ENCODE assay signal across 1 cellular context in the genomic region with DNA sequence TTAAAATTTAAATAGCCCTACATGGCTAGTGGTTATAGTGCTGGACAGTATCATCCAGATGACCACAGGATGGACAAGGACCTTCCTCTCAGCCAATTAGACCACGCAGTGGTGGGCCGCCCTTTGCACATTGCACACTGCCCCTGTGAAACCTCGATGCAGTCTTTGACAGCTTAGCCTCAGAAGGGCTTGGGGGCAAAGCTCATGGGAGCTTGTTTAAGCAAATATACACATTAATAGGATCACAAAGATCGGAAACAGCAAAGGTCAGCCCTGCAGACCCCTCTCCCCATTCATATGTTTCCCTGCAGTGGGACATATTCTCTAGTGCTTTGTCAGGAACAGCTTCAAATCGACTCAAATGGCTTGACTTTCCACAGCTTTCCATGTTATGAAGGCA.
TF ChIP-seq lines count a peak whose summit lies in the region.

No MANE protein-coding gene starts in this region.

TF ChIP-seq in HepG2, 621 proteins besides CTCF, POLR2A, EP300 and RAD21 (continued from another document):
- TF ChIP-seq ZBTB4 (CRISPR knock-in tag; IDR thresholded peaks at IDR 0.05; ENCODE audit: borderline replicate concordance) (no peak), NCOR1 (IDR thresholded peaks at IDR 0.05; ENCODE audit: borderline replicate concordance, low read length) (peak; percentile 76), ZNF205 (CRISPR knock-in tag; IDR thresholded peaks at IDR 0.05) (no peak), ATF7-NPFF (CRISPR knock-in tag; IDR thresholded peaks at IDR 0.05; ENCODE audit: low read depth) (no peak), ZNF34 (CRISPR knock-in tag; IDR thresholded peaks at IDR 0.05; ENCODE audit: borderline replicate concordance) (no peak), ETV6 (CRISPR knock-in tag; conservative IDR thresholded peaks at IDR 0.05) (no peak), ZNF136 (CRISPR knock-in tag; IDR thresholded peaks at IDR 0.05; ENCODE audit: low read depth) (no peak), MATR3 (CRISPR knock-in tag; IDR thresholded peaks at IDR 0.05) (no peak), HNF1A (IDR thresholded peaks at IDR 0.05; ENCODE audit: low read depth) (no peak), HNF1A (CRISPR knock-in tag; IDR thresholded peaks at IDR 0.05; ENCODE audit: borderline replicate concordance) (no peak), RFX1 (IDR thresholded peaks at IDR 0.05) (no peak), SETDB1 (CRISPR knock-in tag; IDR thresholded peaks at IDR 0.05; ENCODE audit: borderline replicate concordance) (no peak), ZNF234 (CRISPR knock-in tag; conservative IDR thresholded peaks at IDR 0.05) (no peak), CEBPG (CRISPR knock-in tag; IDR thresholded peaks at IDR 0.05) (no peak), MYC (CRISPR knock-in tag; IDR thresholded peaks at IDR 0.05; ENCODE audit: borderline replicate concordance) (no peak), ZNF660 (CRISPR knock-in tag; IDR thresholded peaks at IDR 0.05; ENCODE audit: borderline replicate concordance, low read depth) (no peak), FOXO1 (CRISPR knock-in tag; IDR thresholded peaks at IDR 0.05) (peak; percentile 27; the same call in 1 of the 2 replicates), ETV5 (CRISPR knock-in tag; IDR thresholded peaks at IDR 0.05; ENCODE audit: borderline replicate concordance) (no peak), ARNT (IDR thresholded peaks at IDR 0.05) (no peak), ZNF850 (CRISPR knock-in tag; conservative IDR thresholded peaks at IDR 0.05) (no peak), ZNF839 (CRISPR knock-in tag; IDR thresholded peaks at IDR 0.05; ENCODE audit: borderline replicate concordance) (no peak), ETS1 (CRISPR knock-in tag; IDR thresholded peaks at IDR 0.05) (no peak), RNF2 (conservative IDR thresholded peaks at IDR 0.05; ENCODE audit: low read depth) (no peak), FLYWCH1 (CRISPR knock-in tag; IDR thresholded peaks at IDR 0.05) (no peak), ZNF549 (CRISPR knock-in tag; IDR thresholded peaks at IDR 0.05) (no peak), SALL2 (CRISPR knock-in tag; IDR thresholded peaks at IDR 0.05) (no peak), RELA (CRISPR knock-in tag; IDR thresholded peaks at IDR 0.05) (no peak), XRCC5 (optimal IDR thresholded peaks at IDR 0.05; ENCODE audit: low read length) (no peak), ZBTB3 (CRISPR knock-in tag; IDR thresholded peaks at IDR 0.05; ENCODE audit: borderline replicate concordance, low read depth) (no peak), ZMYM4 (CRISPR knock-in tag; IDR thresholded peaks at IDR 0.05) (peak; percentile 91), FOXC1 (CRISPR knock-in tag; IDR thresholded peaks at IDR 0.05; ENCODE audit: borderline replicate concordance) (no peak), MIXL1 (CRISPR knock-in tag; IDR thresholded peaks at IDR 0.05) (peak; percentile 89), HNF4G (IDR thresholded peaks at IDR 0.05; ENCODE audit: borderline replicate concordance, low read depth, low read length) (peak; percentile 89), HNF4G (CRISPR knock-in tag; IDR thresholded peaks at IDR 0.05; ENCODE audit: borderline replicate concordance, low read depth) (0 out of 2 replicates have a peak, but pooled peaks have one; percentile 51)
- TF ChIP-seq, protein P1, sequence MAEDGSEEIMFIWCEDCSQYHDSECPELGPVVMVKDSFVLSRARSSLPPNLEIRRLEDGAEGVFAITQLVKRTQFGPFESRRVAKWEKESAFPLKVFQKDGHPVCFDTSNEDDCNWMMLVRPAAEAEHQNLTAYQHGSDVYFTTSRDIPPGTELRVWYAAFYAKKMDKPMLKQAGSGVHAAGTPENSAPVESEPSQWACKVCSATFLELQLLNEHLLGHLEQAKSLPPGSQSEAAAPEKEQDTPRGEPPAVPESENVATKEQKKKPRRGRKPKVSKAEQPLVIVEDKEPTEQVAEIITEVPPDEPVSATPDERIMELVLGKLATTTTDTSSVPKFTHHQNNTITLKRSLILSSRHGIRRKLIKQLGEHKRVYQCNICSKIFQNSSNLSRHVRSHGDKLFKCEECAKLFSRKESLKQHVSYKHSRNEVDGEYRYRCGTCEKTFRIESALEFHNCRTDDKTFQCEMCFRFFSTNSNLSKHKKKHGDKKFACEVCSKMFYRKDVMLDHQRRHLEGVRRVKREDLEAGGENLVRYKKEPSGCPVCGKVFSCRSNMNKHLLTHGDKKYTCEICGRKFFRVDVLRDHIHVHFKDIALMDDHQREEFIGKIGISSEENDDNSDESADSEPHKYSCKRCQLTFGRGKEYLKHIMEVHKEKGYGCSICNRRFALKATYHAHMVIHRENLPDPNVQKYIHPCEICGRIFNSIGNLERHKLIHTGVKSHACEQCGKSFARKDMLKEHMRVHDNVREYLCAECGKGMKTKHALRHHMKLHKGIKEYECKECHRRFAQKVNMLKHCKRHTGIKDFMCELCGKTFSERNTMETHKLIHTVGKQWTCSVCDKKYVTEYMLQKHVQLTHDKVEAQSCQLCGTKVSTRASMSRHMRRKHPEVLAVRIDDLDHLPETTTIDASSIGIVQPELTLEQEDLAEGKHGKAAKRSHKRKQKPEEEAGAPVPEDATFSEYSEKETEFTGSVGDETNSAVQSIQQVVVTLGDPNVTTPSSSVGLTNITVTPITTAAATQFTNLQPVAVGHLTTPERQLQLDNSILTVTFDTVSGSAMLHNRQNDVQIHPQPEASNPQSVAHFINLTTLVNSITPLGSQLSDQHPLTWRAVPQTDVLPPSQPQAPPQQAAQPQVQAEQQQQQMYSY (CRISPR knock-in tag; IDR thresholded peaks at IDR 0.05): no peak
- TF ChIP-seq, protein P2, sequence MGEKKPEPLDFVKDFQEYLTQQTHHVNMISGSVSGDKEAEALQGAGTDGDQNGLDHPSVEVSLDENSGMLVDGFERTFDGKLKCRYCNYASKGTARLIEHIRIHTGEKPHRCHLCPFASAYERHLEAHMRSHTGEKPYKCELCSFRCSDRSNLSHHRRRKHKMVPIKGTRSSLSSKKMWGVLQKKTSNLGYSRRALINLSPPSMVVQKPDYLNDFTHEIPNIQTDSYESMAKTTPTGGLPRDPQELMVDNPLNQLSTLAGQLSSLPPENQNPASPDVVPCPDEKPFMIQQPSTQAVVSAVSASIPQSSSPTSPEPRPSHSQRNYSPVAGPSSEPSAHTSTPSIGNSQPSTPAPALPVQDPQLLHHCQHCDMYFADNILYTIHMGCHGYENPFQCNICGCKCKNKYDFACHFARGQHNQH (CRISPR knock-in tag; IDR thresholded peaks at IDR 0.05): no peak
- TF ChIP-seq, protein P3, sequence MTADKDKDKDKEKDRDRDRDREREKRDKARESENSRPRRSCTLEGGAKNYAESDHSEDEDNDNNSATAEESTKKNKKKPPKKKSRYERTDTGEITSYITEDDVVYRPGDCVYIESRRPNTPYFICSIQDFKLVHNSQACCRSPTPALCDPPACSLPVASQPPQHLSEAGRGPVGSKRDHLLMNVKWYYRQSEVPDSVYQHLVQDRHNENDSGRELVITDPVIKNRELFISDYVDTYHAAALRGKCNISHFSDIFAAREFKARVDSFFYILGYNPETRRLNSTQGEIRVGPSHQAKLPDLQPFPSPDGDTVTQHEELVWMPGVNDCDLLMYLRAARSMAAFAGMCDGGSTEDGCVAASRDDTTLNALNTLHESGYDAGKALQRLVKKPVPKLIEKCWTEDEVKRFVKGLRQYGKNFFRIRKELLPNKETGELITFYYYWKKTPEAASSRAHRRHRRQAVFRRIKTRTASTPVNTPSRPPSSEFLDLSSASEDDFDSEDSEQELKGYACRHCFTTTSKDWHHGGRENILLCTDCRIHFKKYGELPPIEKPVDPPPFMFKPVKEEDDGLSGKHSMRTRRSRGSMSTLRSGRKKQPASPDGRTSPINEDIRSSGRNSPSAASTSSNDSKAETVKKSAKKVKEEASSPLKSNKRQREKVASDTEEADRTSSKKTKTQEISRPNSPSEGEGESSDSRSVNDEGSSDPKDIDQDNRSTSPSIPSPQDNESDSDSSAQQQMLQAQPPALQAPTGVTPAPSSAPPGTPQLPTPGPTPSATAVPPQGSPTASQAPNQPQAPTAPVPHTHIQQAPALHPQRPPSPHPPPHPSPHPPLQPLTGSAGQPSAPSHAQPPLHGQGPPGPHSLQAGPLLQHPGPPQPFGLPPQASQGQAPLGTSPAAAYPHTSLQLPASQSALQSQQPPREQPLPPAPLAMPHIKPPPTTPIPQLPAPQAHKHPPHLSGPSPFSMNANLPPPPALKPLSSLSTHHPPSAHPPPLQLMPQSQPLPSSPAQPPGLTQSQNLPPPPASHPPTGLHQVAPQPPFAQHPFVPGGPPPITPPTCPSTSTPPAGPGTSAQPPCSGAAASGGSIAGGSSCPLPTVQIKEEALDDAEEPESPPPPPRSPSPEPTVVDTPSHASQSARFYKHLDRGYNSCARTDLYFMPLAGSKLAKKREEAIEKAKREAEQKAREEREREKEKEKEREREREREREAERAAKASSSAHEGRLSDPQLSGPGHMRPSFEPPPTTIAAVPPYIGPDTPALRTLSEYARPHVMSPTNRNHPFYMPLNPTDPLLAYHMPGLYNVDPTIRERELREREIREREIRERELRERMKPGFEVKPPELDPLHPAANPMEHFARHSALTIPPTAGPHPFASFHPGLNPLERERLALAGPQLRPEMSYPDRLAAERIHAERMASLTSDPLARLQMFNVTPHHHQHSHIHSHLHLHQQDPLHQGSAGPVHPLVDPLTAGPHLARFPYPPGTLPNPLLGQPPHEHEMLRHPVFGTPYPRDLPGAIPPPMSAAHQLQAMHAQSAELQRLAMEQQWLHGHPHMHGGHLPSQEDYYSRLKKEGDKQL (CRISPR knock-in tag; IDR thresholded peaks at IDR 0.05; ENCODE audit: low read depth): no peak
TF ChIP-seq in HepG2: peak in this region for 33.
